1 cellular context compared by ENCODE assay signal in the genomic region with DNA sequence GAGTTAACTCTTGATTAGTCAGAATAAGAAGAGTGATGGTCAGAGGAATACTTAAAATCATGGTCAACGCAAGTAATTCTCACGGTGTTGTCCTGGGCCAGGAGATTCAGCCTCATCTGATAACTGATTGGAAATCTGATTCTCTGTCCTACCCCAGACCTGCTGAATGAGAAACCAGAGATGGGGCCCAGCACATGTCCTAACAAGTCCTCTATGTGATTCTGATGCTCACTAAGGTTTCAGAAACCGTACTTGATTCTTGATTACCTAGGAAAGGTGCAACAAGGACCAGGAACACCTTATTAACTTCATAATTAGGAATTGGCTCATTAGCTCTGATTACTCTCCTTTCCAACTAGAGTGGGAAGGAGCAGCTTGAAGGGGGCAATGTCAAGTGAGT.
TF ChIP-seq lines count a peak whose summit lies in the region.

No MANE protein-coding gene starts in this region.

TF ChIP-seq in IMR-90, 13 proteins besides CTCF, POLR2A, EP300 and RAD21 (continued from another document):
- no peak for TF ChIP-seq RFX5 (IDR thresholded peaks at IDR 0.05; ENCODE audit: low read depth, low read length)
- TF ChIP-seq NFE2L2 (IDR thresholded peaks at IDR 0.05; ENCODE audit: low read depth, low read length): no peak
- no peak for TF ChIP-seq MXI1 (IDR thresholded peaks at IDR 0.05; ENCODE audit: borderline replicate concordance, low read depth, low read length)
- TF ChIP-seq SMC3 (IDR thresholded peaks at IDR 0.05; ENCODE audit: low read depth, low read length): no peak
- TF ChIP-seq MAZ (IDR thresholded peaks at IDR 0.05; ENCODE audit: borderline replicate concordance, low read depth, low read length): no peak
- no peak for TF ChIP-seq CEBPB (IDR thresholded peaks at IDR 0.05; ENCODE audit: low read depth, low read length)
- no peak for TF ChIP-seq USF2 (IDR thresholded peaks at IDR 0.05; ENCODE audit: low read depth, low read length)
- TF ChIP-seq MAFK (IDR thresholded peaks at IDR 0.05; ENCODE audit: low read depth, low read length): no peak
- no peak for TF ChIP-seq RCOR1 (IDR thresholded peaks at IDR 0.05; ENCODE audit: insufficient replicate concordance, low read length)
- TF ChIP-seq CHD1 (IDR thresholded peaks at IDR 0.05; ENCODE audit: low read depth, low read length): no peak
